In genomic region chr2:160910681-160911080, GRCh38 we compare ENCODE assay signal across 10 cellular contexts.
DNase-seq lines count a peak whose midpoint lies in the region; ATAC-seq and TF ChIP-seq lines count a peak whose summit lies in the region.
"Had no signal": no experiment of that assay in that cellular context is flagged by ENCODE, and none has a peak within 500 bp of the region (broad histone marks: within the 10 kb centered on the region; RNA-seq: fewer than 3 reads in every experiment).

No MANE protein-coding gene starts in this region.

- no peaks in the 10 kb centered on the region for H3K27me3 ChIP-seq in lower lobe of right lung (ENCODE audit: low read depth)
- no peaks in the 10 kb centered on the region for H3K27me3 ChIP-seq in upper lobe of right lung
- no peaks in the 10 kb centered on the region for H3K27me3 ChIP-seq in thyroid gland

- no peaks in the 10 kb centered on the region for H3K36me3 ChIP-seq in lower lobe of right lung
- H3K36me3 ChIP-seq in upper lobe of right lung = no peaks in the 10 kb centered on the region
- no peaks in the 10 kb centered on the region for H3K36me3 ChIP-seq in thyroid gland

- peak; percentile 27 for DNase-seq in NCI-H82 (lab: John Stamatoyannopoulos, UW)
- DNase-seq in NCI-H82 treated with DMSO at 0.1 percent for 48 hours (lab: John Stamatoyannopoulos, UW; ENCODE audit: unreplicated experiment) = no peak
- peak; percentile 54 to 67 for DNase-seq in dermis microvascular lymphatic vessel endothelial cell (ENCODE audit: low read depth in 2 of 2)
- no peak for DNase-seq in lower lobe of right lung
- DNase-seq in upper lobe of right lung = no peak
- no peak for DNase-seq in thyroid gland
- DNase-seq in NCI-H146 treated with DMSO at 0.1 percent for 48 hours (lab: John Stamatoyannopoulos, UW; ENCODE audit: unreplicated experiment) = no peak
- no peak for DNase-seq in GM10266 (ENCODE audit: extremely low spot score)
- DNase-seq: NCI-H187 treated with DMSO at 0.1 percent for 48 hours; stimulated activated CD8-positive, alpha-beta memory T cell treated with anti-CD3 and anti-CD28 coated beads, Interleukin-4, amount 100 ng/mL, for 48 hours had no signal

- H3K27ac ChIP-seq in lower lobe of right lung (peak overlapping the region; percentile 46), upper lobe of right lung (peak overlapping the region; percentile 4), thyroid gland (no peak overlapping the region)

- H3K9me3 ChIP-seq in lower lobe of right lung (no peaks in the 10 kb centered on the region), upper lobe of right lung (no peaks in the 10 kb centered on the region), thyroid gland (no peaks in the 10 kb centered on the region)

- 51 to 65% methylated on average over 2 of the region's 2 CpGs for WGBS in thyroid gland, 2 donors

- H3K4me3 ChIP-seq in lower lobe of right lung (no peak overlapping the region), upper lobe of right lung (no peak overlapping the region), thyroid gland (replicated peaks in 1 of 3) (no peak overlapping the region)

- TF ChIP-seq POLR2A in thyroid gland (IDR thresholded peaks at IDR 0.05) = no peak

- intact Hi-C loops in lower lobe of right lung (cut with DNase I) (no loop called here), upper lobe of right lung (cut with DNase I) (no loop called here), thyroid gland (cut with DNase I) (no loop called here)

- H3K4me1 ChIP-seq in lower lobe of right lung = no peaks in the 10 kb centered on the region
- H3K4me1 ChIP-seq in upper lobe of right lung = no peaks in the 10 kb centered on the region
- no peaks in the 10 kb centered on the region for H3K4me1 ChIP-seq in thyroid gland

- ATAC-seq in lower lobe of right lung = peak; percentile 45 to 50
- no peak for ATAC-seq in upper lobe of right lung

- no peak for TF ChIP-seq CTCF in lower lobe of right lung (IDR thresholded peaks at IDR 0.05)
- no peak for TF ChIP-seq CTCF in upper lobe of right lung (IDR thresholded peaks at IDR 0.05)
- no peak for TF ChIP-seq CTCF in thyroid gland (IDR thresholded peaks at IDR 0.05)
- no peak for TF ChIP-seq CTCF in GM10266 (IDR thresholded peaks at IDR 0.05; ENCODE audit: control insufficient read depth, insufficient read depth, low read depth, missing control alignments)

Comparison
In these comparisons a context has a peak if more than half of its experiments do, and no peak if none do; other contexts are left out.
1. DNase-seq: peak in NCI-H82 (single experiment) and dermis microvascular lymphatic vessel endothelial cell (2 of 2); none in NCI-H82 treated with DMSO at 0.1 percent for 48 hours (single experiment), lower lobe of right lung (single experiment), upper lobe of right lung (single experiment), thyroid gland (0 of 2), NCI-H146 treated with DMSO at 0.1 percent for 48 hours (single experiment) and GM10266 (single experiment).
2. H3K27ac ChIP-seq: peak in lower lobe of right lung (single experiment) and upper lobe of right lung (single experiment); none in thyroid gland (0 of 3).